Comparison of ENCODE assay signal across 1 cellular context in genomic region chr18:62460851-62461300, GRCh38.
TF ChIP-seq lines count a peak whose summit lies in the region.

No MANE protein-coding gene starts in this region.

TF ChIP-seq in HepG2, 621 proteins besides CTCF, POLR2A, EP300 and RAD21 (continued from another document and continues in another):
- TF ChIP-seq LRRFIP1 (CRISPR knock-in tag; conservative IDR thresholded peaks at IDR 0.05) (no peak), E2F5 (CRISPR knock-in tag; conservative IDR thresholded peaks at IDR 0.05) (no peak), ZNF724P (CRISPR knock-in tag; IDR thresholded peaks at IDR 0.05; ENCODE audit: borderline replicate concordance) (no peak), ZNF512 (CRISPR knock-in tag; IDR thresholded peaks at IDR 0.05) (no peak), BHLHE40 (IDR thresholded peaks at IDR 0.05; ENCODE audit: low read length) (no peak; the same call in 1 of the 2 replicates), TRIM24 (CRISPR knock-in tag; IDR thresholded peaks at IDR 0.05) (no peak), ZNF280B (CRISPR knock-in tag; IDR thresholded peaks at IDR 0.05; ENCODE audit: borderline replicate concordance) (no peak), SP140L (CRISPR knock-in tag; IDR thresholded peaks at IDR 0.05; ENCODE audit: borderline replicate concordance) (no peak), IKZF4 (CRISPR knock-in tag; IDR thresholded peaks at IDR 0.05; ENCODE audit: borderline replicate concordance, low read depth, not compliant biosample characterization) (no peak), CENPX (CRISPR knock-in tag; IDR thresholded peaks at IDR 0.05) (no peak), TFDP2 (CRISPR knock-in tag; IDR thresholded peaks at IDR 0.05) (no peak), ZNF747 (CRISPR knock-in tag; IDR thresholded peaks at IDR 0.05; ENCODE audit: borderline replicate concordance) (no peak), PREB (CRISPR knock-in tag; IDR thresholded peaks at IDR 0.05) (no peak), NR2F6 (IDR thresholded peaks at IDR 0.05) (peak; percentile 90), NR2F6 (CRISPR knock-in tag; IDR thresholded peaks at IDR 0.05) (peak; percentile 93), ZNF644 (CRISPR knock-in tag; IDR thresholded peaks at IDR 0.05; ENCODE audit: low read depth) (peak; percentile 72), ZMYM4 (CRISPR knock-in tag; IDR thresholded peaks at IDR 0.05) (peak; percentile 77), ZNF552 (CRISPR knock-in tag; IDR thresholded peaks at IDR 0.05; ENCODE audit: borderline replicate concordance) (no peak), POLR2G (IDR thresholded peaks at IDR 0.05; ENCODE audit: low read depth, low read length) (no peak), HOXA3 (CRISPR knock-in tag; IDR thresholded peaks at IDR 0.05) (peak; percentile 76), SOX6 (IDR thresholded peaks at IDR 0.05) (no peak), SOX6 (CRISPR knock-in tag; IDR thresholded peaks at IDR 0.05) (peak; percentile 99), ZNF274 (CRISPR knock-in tag; IDR thresholded peaks at IDR 0.05) (no peak), ZMAT5 (CRISPR knock-in tag; IDR thresholded peaks at IDR 0.05; ENCODE audit: borderline replicate concordance, low read depth) (no peak), ARID4A (CRISPR knock-in tag; IDR thresholded peaks at IDR 0.05; ENCODE audit: borderline replicate concordance) (peak; percentile 51; the same call in 1 of the 2 replicates), MTERF4 (CRISPR knock-in tag; IDR thresholded peaks at IDR 0.05) (no peak), BATF2 (CRISPR knock-in tag; IDR thresholded peaks at IDR 0.05) (no peak), SRSF4 (IDR thresholded peaks at IDR 0.05; ENCODE audit: low read depth, low read length, poor library complexity, severe bottlenecking) (no peak), AGO1 (IDR thresholded peaks at IDR 0.05; ENCODE audit: low read depth, low read length, poor library complexity, severe bottlenecking) (no peak), PBX2 (CRISPR knock-in tag; IDR thresholded peaks at IDR 0.05) (no peak), KDM3A (CRISPR knock-in tag; IDR thresholded peaks at IDR 0.05; ENCODE audit: low read depth) (peak; percentile 73; the same call in 1 of the 2 replicates), KLF6 (CRISPR knock-in tag; IDR thresholded peaks at IDR 0.05) (0 out of 2 replicates have a peak, but pooled peaks have one; percentile 38), SP2 (CRISPR knock-in tag; IDR thresholded peaks at IDR 0.05) (no peak), ZNF143 (CRISPR knock-in tag; IDR thresholded peaks at IDR 0.05) (no peak), HNF4G (IDR thresholded peaks at IDR 0.05; ENCODE audit: borderline replicate concordance, low read depth, low read length) (peak; percentile 65; the same call in 1 of the 2 replicates), HNF4G (CRISPR knock-in tag; IDR thresholded peaks at IDR 0.05; ENCODE audit: borderline replicate concordance, low read depth) (no peak), FOXK2 (IDR thresholded peaks at IDR 0.05) (0 out of 2 replicates have a peak, but pooled peaks have one; percentile 62), MAFF (IDR thresholded peaks at IDR 0.05; ENCODE audit: low read depth, low read length) (peak; percentile 56), ZBTB14 (CRISPR knock-in tag; IDR thresholded peaks at IDR 0.05) (no peak), ZBTB39 (CRISPR knock-in tag; IDR thresholded peaks at IDR 0.05) (no peak), ZNF749 (CRISPR knock-in tag; IDR thresholded peaks at IDR 0.05; ENCODE audit: borderline replicate concordance) (peak; percentile 45; the same call in 1 of the 2 replicates)
